Comparison of ENCODE assay signal across 1 cellular context in the genomic region with DNA sequence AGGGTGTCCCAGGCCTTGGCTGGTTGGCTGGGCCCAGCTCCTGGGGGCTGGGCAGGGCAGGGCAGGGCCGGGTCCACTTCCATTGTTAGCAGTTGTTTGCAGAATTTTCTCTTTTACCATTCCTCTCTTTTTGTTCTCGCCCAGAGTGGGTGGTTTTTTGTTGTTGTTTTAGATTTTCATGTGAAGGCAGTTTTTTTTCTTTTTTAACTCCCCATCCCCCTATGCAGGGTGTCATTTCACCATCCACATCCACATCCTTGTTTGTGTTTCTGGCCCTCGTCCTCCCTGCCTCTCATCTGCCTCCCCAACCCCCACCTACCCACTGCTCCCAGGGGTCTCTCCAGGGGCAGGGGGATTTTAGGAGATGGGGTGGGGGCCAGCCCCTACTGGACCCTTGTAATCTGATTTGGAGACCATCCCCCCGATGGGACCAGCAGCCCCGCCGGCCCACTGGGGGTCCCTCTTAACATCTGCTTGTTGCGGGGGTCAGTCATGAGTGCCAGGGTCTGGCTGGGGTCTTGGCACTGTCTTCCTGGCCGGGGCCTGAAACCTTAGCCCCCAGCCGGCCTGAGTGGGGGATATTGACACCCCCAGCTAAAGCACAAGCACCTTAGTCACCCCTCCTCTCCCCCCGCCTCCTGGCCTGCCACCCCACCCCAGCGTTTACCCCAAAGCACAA.
TF ChIP-seq lines count a peak whose summit lies in the region.

No MANE protein-coding gene starts in this region.

TF ChIP-seq in HCT116, 20 proteins besides CTCF, POLR2A, EP300 and RAD21:
- no peak for TF ChIP-seq ZFX (IDR thresholded peaks at IDR 0.05)
- no peak for TF ChIP-seq POLR2AphosphoS5 (IDR thresholded peaks at IDR 0.05; ENCODE audit: low read depth, low read length)
- TF ChIP-seq, protein P1, sequence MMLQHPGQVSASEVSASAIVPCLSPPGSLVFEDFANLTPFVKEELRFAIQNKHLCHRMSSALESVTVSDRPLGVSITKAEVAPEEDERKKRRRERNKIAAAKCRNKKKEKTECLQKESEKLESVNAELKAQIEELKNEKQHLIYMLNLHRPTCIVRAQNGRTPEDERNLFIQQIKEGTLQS (IDR thresholded peaks at IDR 0.05), result no peak
- TF ChIP-seq TCF7L2 (IDR thresholded peaks at IDR 0.05; ENCODE audit: borderline replicate concordance, extremely low read depth, insufficient read depth, insufficient read length), result no peak
- no peak for TF ChIP-seq ELF1 (IDR thresholded peaks at IDR 0.05; ENCODE audit: borderline replicate concordance, low read depth)
- no peak for TF ChIP-seq EGR1 (IDR thresholded peaks at IDR 0.05; ENCODE audit: low read depth)
- TF ChIP-seq FOSL1 (IDR thresholded peaks at IDR 0.05; ENCODE audit: low read depth), result no peak
- TF ChIP-seq SRF (IDR thresholded peaks at IDR 0.05; ENCODE audit: low read depth), result no peak
- TF ChIP-seq ZNF274 (IDR thresholded peaks at IDR 0.05; ENCODE audit: low read depth, low read length), result no peak
- no peak for TF ChIP-seq EZH2 (IDR thresholded peaks at IDR 0.05)
TF ChIP-seq in HCT116: peak in this region for 0.
